In the genomic region with DNA sequence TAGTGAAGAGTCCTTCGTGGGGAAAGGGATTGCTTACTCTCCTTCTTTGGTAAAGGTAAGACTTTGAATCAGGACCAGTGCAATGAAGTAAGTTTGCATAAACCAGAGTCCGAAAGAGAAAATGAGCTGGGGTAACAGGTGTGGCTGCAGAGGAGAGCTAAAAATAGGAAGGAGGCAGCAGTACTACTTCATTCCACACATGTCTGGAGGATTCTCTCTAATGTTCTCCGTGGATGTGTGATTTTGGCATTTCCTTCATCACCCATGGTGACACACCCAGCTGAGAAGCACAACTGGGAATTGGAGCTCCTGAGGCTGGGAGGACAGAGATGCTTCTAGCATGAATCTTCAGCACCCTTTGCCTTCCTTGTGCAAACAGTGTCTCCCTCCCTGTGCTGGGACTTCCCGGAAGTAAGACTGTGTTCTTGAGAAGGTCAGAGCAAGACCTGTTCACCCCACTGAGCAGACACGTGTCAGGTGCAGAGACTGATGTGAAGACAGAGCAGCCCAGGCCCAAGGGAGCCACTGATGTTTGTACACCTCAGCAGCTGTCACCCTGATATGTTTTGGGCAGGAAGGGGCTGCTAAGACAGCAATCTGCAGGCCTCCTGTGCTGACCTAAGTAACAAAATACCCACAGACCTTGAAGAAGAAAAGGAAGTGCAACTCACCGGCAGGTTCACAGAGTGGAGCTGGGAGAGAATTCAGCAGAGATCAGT, we compare ENCODE assay signal across 1 cellular context.
A peak's percentile ranks its signal among the peaks of the same experiment; 100 is the strongest.
TF ChIP-seq lines count a peak whose summit lies in the region.

No MANE protein-coding gene starts in this region.

TF ChIP-seq in GM12878, 131 proteins besides CTCF, POLR2A, EP300 and RAD21 (continued from another document):
- peak; percentile 74; the same call in 1 of the 2 replicates for TF ChIP-seq CBX5 (IDR thresholded peaks at IDR 0.05; ENCODE audit: low read depth)
- TF ChIP-seq EZH2 (IDR thresholded peaks at IDR 0.05; ENCODE audit: borderline replicate concordance, control insufficient read depth, low read depth, low read length), result no peak
- peak; percentile 21; the same call in 1 of the 2 replicates for TF ChIP-seq CBFB (IDR thresholded peaks at IDR 0.05; ENCODE audit: low read depth)
- 0 out of 2 replicates have a peak, but pooled peaks have one; percentile 45 for TF ChIP-seq CHD4 (IDR thresholded peaks at IDR 0.05)
- peak; percentile 55 for TF ChIP-seq RUNX3 (IDR thresholded peaks at IDR 0.05; ENCODE audit: low read length)
- TF ChIP-seq RCOR1 (conservative IDR thresholded peaks at IDR 0.05; ENCODE audit: low read depth, low read length), result no peak
- TF ChIP-seq WRNIP1 (IDR thresholded peaks at IDR 0.05; ENCODE audit: borderline replicate concordance, low read depth, low read length), result no peak
- no peak for TF ChIP-seq SIN3A (IDR thresholded peaks at IDR 0.05; ENCODE audit: low read depth, low read length)
- TF ChIP-seq ZBED1 (IDR thresholded peaks at IDR 0.05; ENCODE audit: borderline replicate concordance), result peak; percentile 25; the same call in 1 of the 2 replicates
- no peak for TF ChIP-seq ZNF687 (IDR thresholded peaks at IDR 0.05)
- peak; percentile 20; the same call in 1 of the 2 replicates for TF ChIP-seq DPF2 (IDR thresholded peaks at IDR 0.05)
- TF ChIP-seq BHLHE40 (IDR thresholded peaks at IDR 0.05; ENCODE audit: borderline replicate concordance in 1 of 2, low read depth in 2 of 2, low read length in 1 of 2), result peak; percentile 61 to 66; a peak in 3 of 4 replicates
- TF ChIP-seq NR2F1 (conservative IDR thresholded peaks at IDR 0.05), result peak; percentile 48
- TF ChIP-seq MEF2B (IDR thresholded peaks at IDR 0.05; ENCODE audit: partially characterized antibody, poor library complexity, severe bottlenecking), result peak; percentile 75
- peak; percentile 31; the same call in 1 of the 2 replicates for TF ChIP-seq IKZF1 (conservative IDR thresholded peaks at IDR 0.05)
- peak in 1 of 2 experiments; percentile 96; a peak in 2 of 4 replicates for TF ChIP-seq ETV6 (conservative IDR thresholded peaks at IDR 0.05 in 1 of 2, IDR thresholded peaks at IDR 0.05 in 1 of 2; ENCODE audit: borderline replicate concordance in 1 of 2, low read depth in 1 of 2)
- peak in 1 of 2 experiments; percentile 30; a peak in 1 of 4 replicates for TF ChIP-seq IKZF2 (IDR thresholded peaks at IDR 0.05)
- TF ChIP-seq FOXM1 (IDR thresholded peaks at IDR 0.05; ENCODE audit: low read depth, low read length), result 0 out of 2 replicates have a peak, but pooled peaks have one; percentile 32
- TF ChIP-seq PKNOX1 (IDR thresholded peaks at IDR 0.05), result peak; percentile 60; the same call in 1 of the 2 replicates
- TF ChIP-seq TCF3 (IDR thresholded peaks at IDR 0.05; ENCODE audit: borderline replicate concordance, insufficient read depth, low read depth, low read length), result peak; percentile 76; the same call in 1 of the 2 replicates
- TF ChIP-seq NFIC (IDR thresholded peaks at IDR 0.05; ENCODE audit: low read depth, low read length), result peak; percentile 58
- peak; percentile 54 for TF ChIP-seq EED (IDR thresholded peaks at IDR 0.05; ENCODE audit: low read depth)
- TF ChIP-seq GABPA (IDR thresholded peaks at IDR 0.05; ENCODE audit: low read depth), result 0 out of 2 replicates have a peak, but pooled peaks have one; percentile 33
- TF ChIP-seq, protein P1, sequence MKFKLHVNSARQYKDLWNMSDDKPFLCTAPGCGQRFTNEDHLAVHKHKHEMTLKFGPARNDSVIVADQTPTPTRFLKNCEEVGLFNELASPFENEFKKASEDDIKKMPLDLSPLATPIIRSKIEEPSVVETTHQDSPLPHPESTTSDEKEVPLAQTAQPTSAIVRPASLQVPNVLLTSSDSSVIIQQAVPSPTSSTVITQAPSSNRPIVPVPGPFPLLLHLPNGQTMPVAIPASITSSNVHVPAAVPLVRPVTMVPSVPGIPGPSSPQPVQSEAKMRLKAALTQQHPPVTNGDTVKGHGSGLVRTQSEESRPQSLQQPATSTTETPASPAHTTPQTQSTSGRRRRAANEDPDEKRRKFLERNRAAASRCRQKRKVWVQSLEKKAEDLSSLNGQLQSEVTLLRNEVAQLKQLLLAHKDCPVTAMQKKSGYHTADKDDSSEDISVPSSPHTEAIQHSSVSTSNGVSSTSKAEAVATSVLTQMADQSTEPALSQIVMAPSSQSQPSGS (IDR thresholded peaks at IDR 0.05; ENCODE audit: low read length), result peak; percentile 23; the same call in 1 of the 2 replicates
- TF ChIP-seq SPI1 (IDR thresholded peaks at IDR 0.05; ENCODE audit: borderline replicate concordance, insufficient read depth, low read depth, low read length), result peak; percentile 89
- peak; percentile 5; the same call in 1 of the 2 replicates for TF ChIP-seq PAX5 (IDR thresholded peaks at IDR 0.05; ENCODE audit: borderline replicate concordance, low read depth, low read length)
- TF ChIP-seq TCF12 (IDR thresholded peaks at IDR 0.05; ENCODE audit: low read depth, low read length), result peak; percentile 72; the same call in 1 of the 2 replicates
- 0 out of 2 replicates have a peak, but pooled peaks have one; percentile 51 for TF ChIP-seq MEF2A (IDR thresholded peaks at IDR 0.05; ENCODE audit: insufficient read depth, low read depth, low read length)
- peak; percentile 61; the same call in 1 of the 3 replicates for TF ChIP-seq POU2F2 (IDR thresholded peaks at IDR 0.05; ENCODE audit: borderline replicate concordance, low read depth, low read length)
- TF ChIP-seq, protein P2, sequence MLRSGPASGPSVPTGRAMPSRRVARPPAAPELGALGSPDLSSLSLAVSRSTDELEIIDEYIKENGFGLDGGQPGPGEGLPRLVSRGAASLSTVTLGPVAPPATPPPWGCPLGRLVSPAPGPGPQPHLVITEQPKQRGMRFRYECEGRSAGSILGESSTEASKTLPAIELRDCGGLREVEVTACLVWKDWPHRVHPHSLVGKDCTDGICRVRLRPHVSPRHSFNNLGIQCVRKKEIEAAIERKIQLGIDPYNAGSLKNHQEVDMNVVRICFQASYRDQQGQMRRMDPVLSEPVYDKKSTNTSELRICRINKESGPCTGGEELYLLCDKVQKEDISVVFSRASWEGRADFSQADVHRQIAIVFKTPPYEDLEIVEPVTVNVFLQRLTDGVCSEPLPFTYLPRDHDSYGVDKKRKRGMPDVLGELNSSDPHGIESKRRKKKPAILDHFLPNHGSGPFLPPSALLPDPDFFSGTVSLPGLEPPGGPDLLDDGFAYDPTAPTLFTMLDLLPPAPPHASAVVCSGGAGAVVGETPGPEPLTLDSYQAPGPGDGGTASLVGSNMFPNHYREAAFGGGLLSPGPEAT (IDR thresholded peaks at IDR 0.05; ENCODE audit: low read depth), result no peak
